12 cellular contexts compared by ENCODE assay signal in the genomic region with DNA sequence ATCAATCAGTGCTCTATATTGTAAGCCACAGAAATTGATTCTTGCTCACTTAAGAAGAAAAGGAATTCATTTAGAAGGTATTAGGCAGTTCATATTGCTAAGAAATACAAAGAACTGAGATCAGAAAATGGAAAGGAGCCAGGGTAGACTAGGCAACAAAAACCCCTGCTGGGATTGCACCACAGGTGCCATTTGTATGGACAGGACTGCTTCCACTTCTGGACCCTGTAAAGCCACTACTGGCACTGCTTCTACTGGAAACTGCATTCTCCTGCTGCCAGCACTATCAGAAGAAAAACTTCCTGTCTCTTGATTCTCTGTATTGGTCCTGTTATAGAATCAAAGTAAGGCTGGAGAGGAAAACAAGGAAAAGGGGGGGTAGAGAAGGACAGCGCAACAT. TPM values are rescaled to one million over a fixed set of nuclear protein-coding genes. Genes with fewer than 3 reads are reported as not detected.
DNase-seq lines count a peak whose midpoint lies in the region; ATAC-seq and TF ChIP-seq lines count a peak whose summit lies in the region.
"Had no signal": no experiment of that assay in that cellular context is flagged by ENCODE, and none has a peak within 500 bp of the region (broad histone marks: within the 10 kb centered on the region; RNA-seq: fewer than 3 reads in every experiment).

No MANE protein-coding gene starts in this region.

- H3K36me3 ChIP-seq in cardiac muscle cell: no peaks in the 10 kb centered on the region
- no peaks in the 10 kb centered on the region for H3K36me3 ChIP-seq in right atrium auricular region
- no peaks in the 10 kb centered on the region for H3K36me3 ChIP-seq in fibroblast of lung (ENCODE audit: control insufficient read depth, insufficient read depth, low read length)
- no peaks in the 10 kb centered on the region for H3K36me3 ChIP-seq in mucosa of descending colon (ENCODE audit: low read depth)

- H3K27me3 ChIP-seq in cardiac muscle cell (no peaks in the 10 kb centered on the region), right atrium auricular region (no peaks in the 10 kb centered on the region), fibroblast of lung (ENCODE audit: control insufficient read depth, insufficient read depth, low read length) (no peaks in the 10 kb centered on the region)

- H3K27ac ChIP-seq in cardiac muscle cell: no peak overlapping the region
- no peak overlapping the region for H3K27ac ChIP-seq in right atrium auricular region
- no peak overlapping the region for H3K27ac ChIP-seq in fibroblast of lung (ENCODE audit: insufficient read depth, low read length)
- H3K27ac ChIP-seq: VCaP had no signal

- peaks cover 12% of the 10 kb centered on the region for H3K79me2 ChIP-seq in fibroblast of lung (ENCODE audit: control insufficient read depth, insufficient read depth, low read length)

- intact Hi-C loops in mucosa of descending colon (cut with DNase I, micrococcal nuclease): no loop called here

- no peak for TF ChIP-seq CTCF in cardiac muscle cell (IDR thresholded peaks at IDR 0.05; ENCODE audit: low read depth, low read length)
- TF ChIP-seq CTCF in right atrium auricular region (IDR thresholded peaks at IDR 0.05): no peak
- TF ChIP-seq CTCF in fibroblast of lung (conservative IDR thresholded peaks at IDR 0.05 in 1 of 2, IDR thresholded peaks at IDR 0.05 in 1 of 2; ENCODE audit: low read depth in 1 of 2, low read length in 2 of 2): no peak
- no peak for TF ChIP-seq CTCF in mucosa of descending colon (IDR thresholded peaks at IDR 0.05)

- no peak overlapping the region for H3K9ac ChIP-seq in fibroblast of lung (ENCODE audit: insufficient read depth, low read length)

- no peak overlapping the region for H2AFZ ChIP-seq in fibroblast of lung (ENCODE audit: low read length)

- ATAC-seq in GM18517 (IDR thresholded peaks at IDR 0.05; ENCODE audit: unreplicated experiment) (no peak), mucosa of descending colon (no peak)

- H3K4me1 ChIP-seq in cardiac muscle cell (ENCODE audit: low read depth) (peaks cover 12% of the 10 kb centered on the region), right atrium auricular region (peaks cover 0 to 21% of the 10 kb centered on the region in 2 donors), fibroblast of lung (ENCODE audit: control insufficient read depth, extremely low read depth, insufficient read depth, low read length) (no peaks in the 10 kb centered on the region), mucosa of descending colon (ENCODE audit: low read depth) (no peaks in the 10 kb centered on the region)

- no peak overlapping the region for H3K4me2 ChIP-seq in fibroblast of lung (ENCODE audit: extremely low read depth, insufficient read depth, low read length)

- H3K9me3 ChIP-seq in cardiac muscle cell (ENCODE audit: low read depth) (no peaks in the 10 kb centered on the region), right atrium auricular region (peaks cover 10 to 28% of the 10 kb centered on the region in 2 donors), fibroblast of lung (ENCODE audit: control insufficient read depth, insufficient read depth, low read depth, low read length) (no peaks in the 10 kb centered on the region), mucosa of descending colon (peaks cover 18% of the 10 kb centered on the region)

- DNase-seq in cardiac muscle cell (ENCODE audit: low read depth in 1 of 2, low spot score in 1 of 2): peak; percentile 9 to 82
- DNase-seq in right atrium auricular region (ENCODE audit: low spot score): no peak
- peak; percentile 3 to 13 for DNase-seq in NCI-H446 (lab: John Stamatoyannopoulos, UW)
- DNase-seq in fibroblast of lung (ENCODE audit: low read depth in 2 of 2): peak; percentile 17 to 61
- DNase-seq in smooth muscle cell of the brain vasculature (ENCODE audit: low read depth, low spot score): peak; percentile 85
- no peak for DNase-seq in NCI-H2171 (lab: John Stamatoyannopoulos, UW)
- no peak for DNase-seq in mucosa of descending colon
- DNase-seq: activated T-cell treated with anti-CD3 and anti-CD28 coated beads for 4 hours; naive B cell; stimulated activated CD8-positive, alpha-beta memory T cell treated with anti-CD3 and anti-CD28 coated beads, Interleukin-4, amount 100 ng/mL, for 48 hours had no signal

- no peaks in the 10 kb centered on the region for H4K20me1 ChIP-seq in fibroblast of lung (ENCODE audit: control insufficient read depth, extremely low read depth, insufficient read depth, low read length)

- H3K4me3 ChIP-seq in cardiac muscle cell (no peak overlapping the region), right atrium auricular region (no peak overlapping the region), fibroblast of lung (replicated peaks in 1 of 4; ENCODE audit: control extremely low read depth in 1 of 4, insufficient read depth in 1 of 4, low read depth in 3 of 4, low read length in 4 of 4) (no peak overlapping the region), mucosa of descending colon (no peak overlapping the region)

RNA-seq across cellular contexts. Expression of a gene that starts 45.9 kb away (rescaled TPM):
- 11.1 and 12.8 TPM in 2 replicates for total RNA-seq in cardiac muscle cell
- polyA plus RNA-seq in cardiac muscle cell: 17.5 and 20.9 TPM in 2 replicates
- total RNA-seq in right atrium auricular region: 10 to 100 TPM; 12.3 to 12.6 TPM
- total RNA-seq in fibroblast of lung: 36.0 and 36.5 TPM in 2 replicates
- 16.7 and 18.0 TPM in 2 replicates for polyA plus RNA-seq in fibroblast of lung
- polyA plus RNA-seq in fibroblast of lung (2012): 24.2 and 28.2 TPM in 2 replicates
- polyA minus RNA-seq in fibroblast of lung (ENCODE audit: low replicate concordance): 21.9 and 40.9 TPM in 2 replicates
- total RNA-seq in mucosa of descending colon: 10 to 100 TPM; 41.4 to 63.4 (median 45.0) TPM

RNA-seq across cellular contexts. Expression of a gene that starts 46.2 kb away (rescaled TPM):
- total RNA-seq in cardiac muscle cell (9.0 and 11.7 TPM in 2 replicates), right atrium auricular region (10 to 100 TPM; 19.1 to 21.1 TPM), fibroblast of lung (33.4 and 44.9 TPM in 2 replicates), mucosa of descending colon (10 to 100 TPM; 15.3 to 32.5 (median 17.6) TPM)
- polyA plus RNA-seq in cardiac muscle cell (10.0 and 11.4 TPM in 2 replicates), fibroblast of lung (24.7 and 32.0 TPM in 2 replicates)
- 11.5 and 15.5 TPM in 2 replicates for polyA plus RNA-seq in fibroblast of lung (2012)
- 3.8 and 21.1 TPM in 2 replicates for polyA minus RNA-seq in fibroblast of lung (ENCODE audit: low replicate concordance)

Comparison
In these comparisons a context has a peak if more than half of its experiments do, and no peak if none do; other contexts are left out.
1. DNase-seq: peak in cardiac muscle cell (2 of 2), NCI-H446 (2 of 2), fibroblast of lung (2 of 2) and smooth muscle cell of the brain vasculature (single experiment); none in right atrium auricular region (single experiment), NCI-H2171 (single experiment) and mucosa of descending colon (0 of 3).